13 cellular contexts compared by ENCODE assay signal in genomic region chr2:156537147-156537546, GRCh38.
A peak's percentile ranks its signal among the peaks of the same experiment; 100 is the strongest.
DNase-seq lines count a peak whose midpoint lies in the region; ATAC-seq, FAIRE-seq and TF ChIP-seq lines count a peak whose summit lies in the region.
"Had no signal": no experiment of that assay in that cellular context is flagged by ENCODE, and none has a peak within 500 bp of the region (broad histone marks: within the 10 kb centered on the region; RNA-seq: fewer than 3 reads in every experiment).

No MANE protein-coding gene starts in this region.

- H3K79me2 ChIP-seq in endothelial cell of umbilical vein (ENCODE audit: control insufficient read depth, insufficient read depth, low read length), result no peaks in the 10 kb centered on the region
- H3K79me2 ChIP-seq: parathyroid adenoma had no signal

- no TSS peak for BruUV-seq in endothelial cell of umbilical vein (replicated peaks; lab: Mats Ljungman, UMichigan)

- POLR2A ChIA-PET in endothelial cell of umbilical vein (lab: Charles Lee), result no interaction called here

- dilution Hi-C loops in endothelial cell of umbilical vein (cut with MboI; ENCODE audit: extremely low pct_ligation_motif_present, low sequenced_read_pairs), result no loop called here

- no peak for TF ChIP-seq POLR2A in endothelial cell of umbilical vein (IDR thresholded peaks at IDR 0.05; ENCODE audit: low read depth, low read length)

- no peaks in the 10 kb centered on the region for H3K9me1 ChIP-seq in endothelial cell of umbilical vein (replicated peaks; ENCODE audit: control insufficient read depth, extremely low read depth, insufficient read depth, low read length)

- no peak overlapping the region for H3K4me2 ChIP-seq in endothelial cell of umbilical vein (ENCODE audit: insufficient read depth, low read length)

- H2AFZ ChIP-seq in endothelial cell of umbilical vein (ENCODE audit: low read depth, low read length), result no peak overlapping the region
- H2AFZ ChIP-seq: parathyroid adenoma had no signal

- intact Hi-C loops in endothelial cell of umbilical vein (cut with micrococcal nuclease), result no loop called here

- H3K27ac ChIP-seq in endothelial cell of umbilical vein (ENCODE audit: insufficient read depth, low read depth, low read length), result no peak overlapping the region
- H3K27ac ChIP-seq: parathyroid adenoma had no signal

- H3K4me3 ChIP-seq in endothelial cell of umbilical vein (replicated peaks in 1 of 3; ENCODE audit: insufficient read depth in 1 of 3, low read depth in 1 of 3, low read length in 3 of 3) (no peak overlapping the region), BE2C (ENCODE audit: low read depth, low read length) (no peak overlapping the region)

- H3K4me1 ChIP-seq in endothelial cell of umbilical vein (ENCODE audit: control insufficient read depth, extremely low read depth, insufficient read depth, low read length) (no peaks in the 10 kb centered on the region), BE2C (no peaks in the 10 kb centered on the region)

- H3K9ac ChIP-seq in endothelial cell of umbilical vein (replicated peaks; ENCODE audit: extremely low read depth, insufficient read depth, low read length), result no peak overlapping the region
- H3K9ac ChIP-seq: parathyroid adenoma had no signal

- H3K27me3 ChIP-seq in endothelial cell of umbilical vein (ENCODE audit: control insufficient read depth in 2 of 2, insufficient read depth in 2 of 2, low read length in 2 of 2) (no peaks in the 10 kb centered on the region), BE2C (no peaks in the 10 kb centered on the region)

- FAIRE-seq in endothelial cell of umbilical vein (lab: Jason Lieb, UNC), result peak; percentile 52

- TF ChIP-seq CTCF in endothelial cell of umbilical vein (IDR thresholded peaks at IDR 0.05; ENCODE audit: extremely low read depth in 1 of 2, insufficient read depth in 1 of 2, low read depth in 1 of 2, low read length in 2 of 2) (no peak), BE2C (IDR thresholded peaks at IDR 0.05; ENCODE audit: low read depth, low read length) (no peak)

- CTCF ChIA-PET in endothelial cell of umbilical vein (lab: Charles Lee), result interaction anchor here (1.0 kb wide), 1 partner anchor 16 kb away, joined by 3 read pairs; no protein-coding TSS in a partner anchor

- ATAC-seq in GM21737 (IDR thresholded peaks at IDR 0.05; ENCODE audit: unreplicated experiment), result no peak

- H3K9me3 ChIP-seq in endothelial cell of umbilical vein (replicated peaks; ENCODE audit: control insufficient read depth, insufficient read depth, low read length) (no peaks in the 10 kb centered on the region), BE2C (no peaks in the 10 kb centered on the region)

- H3K36me3 ChIP-seq in endothelial cell of umbilical vein (ENCODE audit: control insufficient read depth in 2 of 2, extremely low read depth in 1 of 2, insufficient read depth in 2 of 2, low read length in 2 of 2) (no peaks in the 10 kb centered on the region), BE2C (no peaks in the 10 kb centered on the region)

- DNase-seq in EH (ENCODE audit: low read depth), result peak; percentile 81
- peak; percentile 3 for DNase-seq in RPMI7951 (ENCODE audit: low read depth)
- no peak for DNase-seq in endothelial cell of umbilical vein (ENCODE audit: low read depth, low spot score)
- DNase-seq in midbrain (lab: John Stamatoyannopoulos, UW), result peak; percentile 7
- no peak for DNase-seq in NCI-H1092 (lab: John Stamatoyannopoulos, UW)
- no peak for DNase-seq in COLO829 (ENCODE audit: low spot score)
- no peak for DNase-seq in BE2C
- DNase-seq: activated CD4-positive, alpha-beta memory T cell treated with anti-CD3 and anti-CD28 coated beads for 36 hours; activated naive CD4-positive, alpha-beta T cell; CD4-positive, alpha-beta memory T cell; stimulated activated CD4-positive, alpha-beta T cell treated with anti-CD3 and anti-CD28 coated beads, Interleukin-1b, Interleukin-23, amount 100 ng/mL, for 48 hours had no signal

- H4K20me1 ChIP-seq in endothelial cell of umbilical vein (replicated peaks; ENCODE audit: control insufficient read depth, extremely low read depth, insufficient read depth, low read length), result no peaks in the 10 kb centered on the region

TF ChIP-seq in endothelial cell of umbilical vein, 7 proteins besides CTCF, POLR2A, EP300 and RAD21:
- TF ChIP-seq MYC (IDR thresholded peaks at IDR 0.05; ENCODE audit: low read depth, low read length) (no peak), FOS (IDR thresholded peaks at IDR 0.05; ENCODE audit: borderline replicate concordance, insufficient read depth, low read length) (no peak), GATA2 (IDR thresholded peaks at IDR 0.05; ENCODE audit: insufficient read depth, insufficient read length, low read depth, low read length) (no peak), EZH2 (IDR thresholded peaks at IDR 0.05; ENCODE audit: borderline replicate concordance, low read depth, low read length, severe bottlenecking) (no peak), MAX (IDR thresholded peaks at IDR 0.05; ENCODE audit: insufficient read depth, insufficient read length) (no peak), JUN (IDR thresholded peaks at IDR 0.05; ENCODE audit: borderline replicate concordance, insufficient read depth, insufficient read length, low read depth) (no peak), POLR2AphosphoS5 (IDR thresholded peaks at IDR 0.05; ENCODE audit: insufficient read depth, low read depth, low read length) (no peak)

Comparison
In these comparisons a context has a peak if more than half of its experiments do, and no peak if none do; other contexts are left out.
1. DNase-seq: peak in EH (single experiment), RPMI7951 (single experiment) and midbrain (single experiment); none in endothelial cell of umbilical vein (single experiment), NCI-H1092 (single experiment), COLO829 (single experiment) and BE2C (single experiment).